21 cellular contexts compared by ENCODE assay signal in genomic region chr14:55800443-55800842, GRCh38.
DNase-seq lines count a peak whose midpoint lies in the region; ATAC-seq and TF ChIP-seq lines count a peak whose summit lies in the region.
"Had no signal": no experiment of that assay in that cellular context is flagged by ENCODE, and none has a peak within 500 bp of the region (broad histone marks: within the 10 kb centered on the region; RNA-seq: fewer than 3 reads in every experiment).

No MANE protein-coding gene starts in this region.

- H3K4me3 ChIP-seq in esophagus muscularis mucosa (no peak overlapping the region), transverse colon (no peak overlapping the region)
- H3K4me3 ChIP-seq: A549, BLaER1 had no signal

- peak overlapping the region; percentile 7 to 88 for H3K27ac Mint-ChIP-seq in natural killer cell
- H3K27ac Mint-ChIP-seq in natural killer cell treated with Interleukin-12 subunit alpha and Interleukin-12 subunit beta and Interleukin-15 and Interleukin-18, amount 100 ng/mL, for 72 hours: peak overlapping the region in 1 of 2 donors; percentile 18
- peak overlapping the region; percentile 8 for H3K27ac Mint-ChIP-seq in activated T-helper 1 cell treated with anti-CD3 and anti-CD28 coated beads, Interleukin-12 subunit alpha, Interleukin-12 subunit beta, Interleukin-2, Interleukin-4 antibody, amounts not matched to agents 30 ng/mL and 10 ng/mL and 1 ng/mL, durations not matched to agents 14 hours and 24 hours and 36 hours
- no peak overlapping the region for H3K27ac Mint-ChIP-seq in type B pancreatic cell
- H3K27ac Mint-ChIP-seq: CD4-positive, alpha-beta memory T cell; HFFc6 had no signal

- TF ChIP-seq EP300 in esophagus muscularis mucosa (IDR thresholded peaks at IDR 0.05) (no peak), transverse colon (IDR thresholded peaks at IDR 0.05; ENCODE audit: low read depth) (no peak)

- WGBS in esophagus muscularis mucosa: 95% methylated on average over 1 of the region's 1 CpG
- 81% methylated on average over 1 of the region's 1 CpG; no CpG with 5 or more reads in 1 of the 2 donors for WGBS in transverse colon (ENCODE audit: low coverage in 1 of 2), 2 donors

- no peak for DNase-seq in natural killer cell
- DNase-seq in natural killer cell treated with Interleukin-12 subunit alpha and Interleukin-12 subunit beta and Interleukin-15 and Interleukin-18, amount 100 ng/mL, for 72 hours (ENCODE audit: low spot score): no peak
- DNase-seq in OCI-M1 (lab: John Stamatoyannopoulos, UW): peak; percentile 6
- DNase-seq in activated T-helper 1 cell treated with anti-CD3 and anti-CD28 coated beads, Interleukin-12 subunit alpha, Interleukin-12 subunit beta, Interleukin-2, Interleukin-4 antibody, amounts not matched to agents 30 ng/mL and 10 ng/mL and 1 ng/mL, durations not matched to agents 14 hours and 24 hours and 36 hours (ENCODE audit: low spot score): no peak
- DNase-seq in type B pancreatic cell (ENCODE audit: extremely low spot score, unreplicated experiment): no peak
- no peak for DNase-seq in MV-4-11 (lab: John Stamatoyannopoulos, UW)
- DNase-seq in esophagus muscularis mucosa (ENCODE audit: extremely low spot score): no peak
- DNase-seq in transverse colon: no peak
- DNase-seq: CD4-positive, alpha-beta memory T cell; GF-D8; HFFc6; NCI-H1417 treated with DMSO at 0.1 percent for 48 hours; NCI-H187 treated with DMSO at 0.1 percent for 48 hours; NCI-H446 treated with DMSO at 0.1 percent for 48 hours; NCI-H748 treated with DMSO at 0.1 percent for 48 hours; RPMI8226; SHP77 treated with DMSO at 0.1 percent for 48 hours; SK-N-SH had no signal

- TF ChIP-seq POLR2A in esophagus muscularis mucosa (IDR thresholded peaks at IDR 0.05; ENCODE audit: low read depth) (no peak), transverse colon (IDR thresholded peaks at IDR 0.05) (no peak)

- in situ Hi-C loops in transverse colon (cut with MboI; ENCODE audit: low pct_ligation_motif_present in 1 of 4, low pct_unique_long_range_greater_than_20kb in 1 of 4, low sequenced_read_pairs in 3 of 4): no loop called here

- H3K4me3 Mint-ChIP-seq in natural killer cell: no peak overlapping the region
- no peak overlapping the region for H3K4me3 Mint-ChIP-seq in natural killer cell treated with Interleukin-12 subunit alpha and Interleukin-12 subunit beta and Interleukin-15 and Interleukin-18, amount 100 ng/mL, for 72 hours
- no peak overlapping the region for H3K4me3 Mint-ChIP-seq in activated T-helper 1 cell treated with anti-CD3 and anti-CD28 coated beads, Interleukin-12 subunit alpha, Interleukin-12 subunit beta, Interleukin-2, Interleukin-4 antibody, amounts not matched to agents 30 ng/mL and 10 ng/mL and 1 ng/mL, durations not matched to agents 14 hours and 24 hours and 36 hours
- peak overlapping the region; percentile 17 for H3K4me3 Mint-ChIP-seq in type B pancreatic cell
- H3K4me3 Mint-ChIP-seq: CD4-positive, alpha-beta memory T cell; HFFc6 had no signal

- no peaks in the 10 kb centered on the region for H3K27me3 Mint-ChIP-seq in natural killer cell (ENCODE audit: low read depth in 2 of 2)
- H3K27me3 Mint-ChIP-seq in natural killer cell treated with Interleukin-12 subunit alpha and Interleukin-12 subunit beta and Interleukin-15 and Interleukin-18, amount 100 ng/mL, for 72 hours: no peaks in the 10 kb centered on the region
- H3K27me3 Mint-ChIP-seq in activated T-helper 1 cell treated with anti-CD3 and anti-CD28 coated beads, Interleukin-12 subunit alpha, Interleukin-12 subunit beta, Interleukin-2, Interleukin-4 antibody, amounts not matched to agents 30 ng/mL and 10 ng/mL and 1 ng/mL, durations not matched to agents 14 hours and 24 hours and 36 hours (ENCODE audit: insufficient read depth): no peaks in the 10 kb centered on the region
- no peaks in the 10 kb centered on the region for H3K27me3 Mint-ChIP-seq in type B pancreatic cell
- H3K27me3 Mint-ChIP-seq: CD4-positive, alpha-beta memory T cell had no signal

- no peaks in the 10 kb centered on the region for H3K36me3 ChIP-seq in esophagus muscularis mucosa
- H3K36me3 ChIP-seq in transverse colon: no peaks in the 10 kb centered on the region
- H3K36me3 ChIP-seq: BLaER1 had no signal

- H3K9me3 Mint-ChIP-seq in natural killer cell (peaks cover 4 to 5% of the 10 kb centered on the region in 2 donors), type B pancreatic cell (peaks cover 4% of the 10 kb centered on the region)
- H3K9me3 Mint-ChIP-seq in natural killer cell treated with Interleukin-12 subunit alpha and Interleukin-12 subunit beta and Interleukin-15 and Interleukin-18, amount 100 ng/mL, for 72 hours: peaks cover 12% of the 10 kb centered on the region
- H3K9me3 Mint-ChIP-seq in activated T-helper 1 cell treated with anti-CD3 and anti-CD28 coated beads, Interleukin-12 subunit alpha, Interleukin-12 subunit beta, Interleukin-2, Interleukin-4 antibody, amounts not matched to agents 30 ng/mL and 10 ng/mL and 1 ng/mL, durations not matched to agents 14 hours and 24 hours and 36 hours: peaks cover 38% of the 10 kb centered on the region
- H3K9me3 Mint-ChIP-seq: HFFc6 had no signal

- H3K9me3 ChIP-seq in esophagus muscularis mucosa (no peaks in the 10 kb centered on the region), transverse colon (no peaks in the 10 kb centered on the region)
- H3K9me3 ChIP-seq: SK-N-SH had no signal

- no peak overlapping the region for H3K27ac ChIP-seq in esophagus muscularis mucosa (replicated peaks in 1 of 4)
- no peak overlapping the region for H3K27ac ChIP-seq in transverse colon
- H3K27ac ChIP-seq: BLaER1, KMS-11 had no signal

- H3K27me3 ChIP-seq in esophagus muscularis mucosa (no peaks in the 10 kb centered on the region), transverse colon (no peaks in the 10 kb centered on the region)
- H3K27me3 ChIP-seq: BLaER1 had no signal

- H3K4me1 ChIP-seq in esophagus muscularis mucosa: no peaks in the 10 kb centered on the region
- H3K4me1 ChIP-seq in transverse colon: peaks cover 0 to 7% (median 3%) of the 10 kb centered on the region in 4 donors
- H3K4me1 ChIP-seq: BLaER1 had no signal

- peaks cover 57 to 63% of the 10 kb centered on the region in 2 donors for H3K4me1 Mint-ChIP-seq in natural killer cell
- H3K4me1 Mint-ChIP-seq in natural killer cell treated with Interleukin-12 subunit alpha and Interleukin-12 subunit beta and Interleukin-15 and Interleukin-18, amount 100 ng/mL, for 72 hours (ENCODE audit: low read depth in 2 of 2): peaks cover 43 to 46% of the 10 kb centered on the region in 2 donors
- peaks cover 64% of the 10 kb centered on the region for H3K4me1 Mint-ChIP-seq in activated T-helper 1 cell treated with anti-CD3 and anti-CD28 coated beads, Interleukin-12 subunit alpha, Interleukin-12 subunit beta, Interleukin-2, Interleukin-4 antibody, amounts not matched to agents 30 ng/mL and 10 ng/mL and 1 ng/mL, durations not matched to agents 14 hours and 24 hours and 36 hours (ENCODE audit: low read depth)
- peaks cover 44% of the 10 kb centered on the region for H3K4me1 Mint-ChIP-seq in type B pancreatic cell (ENCODE audit: unreplicated experiment)

- intact Hi-C loops in natural killer cell (cut with micrococcal nuclease) (loop anchor here (10.0 kb wide), 2 partner anchors 314 to 466 kb away; partner anchors contain the start of gene PELI2), esophagus muscularis mucosa (cut with DNase I) (no loop called here), transverse colon (cut with DNase I; ENCODE audit: low total_unique reads) (no loop called here)
- intact Hi-C loops in activated T-helper 1 cell treated with anti-CD3 and anti-CD28 coated beads, Interleukin-12 subunit alpha, Interleukin-12 subunit beta, Interleukin-2, Interleukin-4 antibody, amounts not matched to agents 30 ng/mL and 10 ng/mL and 1 ng/mL, durations not matched to agents 14 hours and 24 hours and 36 hours (cut with micrococcal nuclease): loop anchor here (10.0 kb wide), 1 partner anchor 784 kb away; no protein-coding TSS in a partner anchor

- ATAC-seq in natural killer cell: no peak
- no peak for ATAC-seq in natural killer cell treated with Interleukin-12 subunit alpha and Interleukin-12 subunit beta and Interleukin-15 and Interleukin-18, amount 100 ng/mL, for 72 hours
- ATAC-seq: A549 had no signal

- TF ChIP-seq CTCF in natural killer cell (IDR thresholded peaks at IDR 0.05): no peak
- no peak for TF ChIP-seq CTCF in type B pancreatic cell (conservative IDR thresholded peaks at IDR 0.05)
- TF ChIP-seq CTCF in esophagus muscularis mucosa (IDR thresholded peaks at IDR 0.05): no peak
- no peak for TF ChIP-seq CTCF in transverse colon (IDR thresholded peaks at IDR 0.05)

- H3K36me3 Mint-ChIP-seq in natural killer cell: peaks cover 6% of the 10 kb centered on the region
- peaks cover 4% of the 10 kb centered on the region for H3K36me3 Mint-ChIP-seq in natural killer cell treated with Interleukin-12 subunit alpha and Interleukin-12 subunit beta and Interleukin-15 and Interleukin-18, amount 100 ng/mL, for 72 hours
- H3K36me3 Mint-ChIP-seq in activated T-helper 1 cell treated with anti-CD3 and anti-CD28 coated beads, Interleukin-12 subunit alpha, Interleukin-12 subunit beta, Interleukin-2, Interleukin-4 antibody, amounts not matched to agents 30 ng/mL and 10 ng/mL and 1 ng/mL, durations not matched to agents 14 hours and 24 hours and 36 hours (ENCODE audit: low read depth): peaks cover 32% of the 10 kb centered on the region
- H3K36me3 Mint-ChIP-seq in type B pancreatic cell: no peaks in the 10 kb centered on the region
- H3K36me3 Mint-ChIP-seq: CD4-positive, alpha-beta memory T cell had no signal

Comparison
In these comparisons a context has a peak if more than half of its experiments do, and no peak if none do; other contexts are left out.
1. intact Hi-C loops: an anchor here in natural killer cell (10.0 kb wide) and activated T-helper 1 cell treated with anti-CD3 and anti-CD28 coated beads, Interleukin-12 subunit alpha, Interleukin-12 subunit beta, Interleukin-2, Interleukin-4 antibody, amounts not matched to agents 30 ng/mL and 10 ng/mL and 1 ng/mL, durations not matched to agents 14 hours and 24 hours and 36 hours (10.0 kb wide); none called in esophagus muscularis mucosa and transverse colon.